ENCODE assay signal across 21 cellular contexts in genomic region chr4:182091128-182091527, GRCh38.
DNase-seq lines count a peak whose midpoint lies in the region; ATAC-seq, FAIRE-seq and TF ChIP-seq lines count a peak whose summit lies in the region.
"Had no signal": no experiment of that assay in that cellular context is flagged by ENCODE, and none has a peak within 500 bp of the region (broad histone marks: within the 10 kb centered on the region; RNA-seq: fewer than 3 reads in every experiment).

No MANE protein-coding gene starts in this region.

- no peaks in the 10 kb centered on the region for H4K20me1 ChIP-seq in GM23338 (replicated peaks; ENCODE audit: insufficient read depth)

- H3K36me3 ChIP-seq in GM23338 (ENCODE audit: insufficient read depth): no peaks in the 10 kb centered on the region
- H3K36me3 ChIP-seq in brain microvascular endothelial cell (replicated peaks): no peaks in the 10 kb centered on the region
- H3K36me3 ChIP-seq: BE2C had no signal

- H3K4me3 Mint-ChIP-seq in GM23338: no peak overlapping the region
- H3K4me3 Mint-ChIP-seq in WTC11: no peak overlapping the region
- H3K4me3 Mint-ChIP-seq in nephron: no peak overlapping the region
- H3K4me3 Mint-ChIP-seq: CD4-positive, CD25-positive, alpha-beta regulatory T cell; CD8-positive, alpha-beta memory T cell had no signal

- H2AFZ ChIP-seq in GM23338: peak overlapping the region; percentile 58; the same call in 1 of the 2 replicates

- H3K79me2 ChIP-seq in GM23338 (replicated peaks; ENCODE audit: insufficient read depth): no peaks in the 10 kb centered on the region

- H3K27ac Mint-ChIP-seq in GM23338 (no peak overlapping the region), WTC11 (no peak overlapping the region; the same call in 1 of the 2 replicates), nephron (peak overlapping the region in 2 of 3 experiments; percentile 4 to 12)
- H3K27ac Mint-ChIP-seq: CD4-positive, CD25-positive, alpha-beta regulatory T cell; CD8-positive, alpha-beta memory T cell had no signal

- peaks cover 25% of the 10 kb centered on the region for H3K4me1 Mint-ChIP-seq in GM23338
- peaks cover 38% of the 10 kb centered on the region for H3K4me1 Mint-ChIP-seq in WTC11
- peaks cover 10% of the 10 kb centered on the region for H3K4me1 Mint-ChIP-seq in nephron
- H3K4me1 Mint-ChIP-seq: CD4-positive, CD25-positive, alpha-beta regulatory T cell; CD8-positive, alpha-beta memory T cell had no signal

- no peak for ATAC-seq in GM23338
- ATAC-seq in WTC11: peak; percentile 52; the same call in 1 of the 2 replicates
- peak; percentile 75 for ATAC-seq in left lobe of liver
- ATAC-seq: GM12878 had no signal

- H3K27me3 ChIP-seq in GM23338 (ENCODE audit: insufficient read depth): no peaks in the 10 kb centered on the region
- H3K27me3 ChIP-seq in brain microvascular endothelial cell (replicated peaks): no peaks in the 10 kb centered on the region
- H3K27me3 ChIP-seq: BE2C had no signal

- no peak for FAIRE-seq in HTR-8/SVneo (lab: Jason Lieb, UNC)
- FAIRE-seq: GM12878, H54 had no signal

- peaks cover 2% of the 10 kb centered on the region for H3K27me3 Mint-ChIP-seq in GM23338 (ENCODE audit: insufficient read depth, low read depth, poor library complexity)
- no peaks in the 10 kb centered on the region for H3K27me3 Mint-ChIP-seq in WTC11 (ENCODE audit: low read depth)
- peaks cover 1% of the 10 kb centered on the region for H3K27me3 Mint-ChIP-seq in nephron (ENCODE audit: low read depth)
- H3K27me3 Mint-ChIP-seq: CD4-positive, CD25-positive, alpha-beta regulatory T cell; CD8-positive, alpha-beta memory T cell had no signal

- H3K4me3 ChIP-seq in GM23338 (no peak overlapping the region), brain microvascular endothelial cell (ENCODE audit: low read depth, low read length) (no peak overlapping the region)
- H3K4me3 ChIP-seq: GM12878 had no signal

- no peaks in the 10 kb centered on the region for H3K9me2 ChIP-seq in GM23338 (ENCODE audit: insufficient read depth)

- in situ Hi-C loops in brain microvascular endothelial cell (cut with HindIII; ENCODE audit: low pct_ligation_motif_present, low sequenced_read_pairs): no loop called here

- no peak for TF ChIP-seq CTCF in GM23338 (conservative IDR thresholded peaks at IDR 0.05; ENCODE audit: low read depth in 2 of 2)
- TF ChIP-seq CTCF in WTC11 (IDR thresholded peaks at IDR 0.05): no peak
- TF ChIP-seq CTCF in nephron (IDR thresholded peaks at IDR 0.05; ENCODE audit: unreplicated experiment in 3 of 3): no peak
- no peak for TF ChIP-seq CTCF in brain microvascular endothelial cell (IDR thresholded peaks at IDR 0.05; ENCODE audit: low read depth, low read length, missing control alignments)

- no peaks in the 10 kb centered on the region for H3K36me3 Mint-ChIP-seq in GM23338 (ENCODE audit: low read depth)
- no peaks in the 10 kb centered on the region for H3K36me3 Mint-ChIP-seq in WTC11
- no peaks in the 10 kb centered on the region for H3K36me3 Mint-ChIP-seq in nephron (ENCODE audit: low read depth)
- H3K36me3 Mint-ChIP-seq: CD4-positive, CD25-positive, alpha-beta regulatory T cell; CD8-positive, alpha-beta memory T cell had no signal

- CTCF ChIA-PET in WTC11 (lab: Charles Lee): interaction anchor here (0.9 kb wide), 1 partner anchor 152 kb away, joined by 3 read pairs; no protein-coding TSS in a partner anchor

- H3K9me3 Mint-ChIP-seq in GM23338 (no peaks in the 10 kb centered on the region; the same call in 2 of the 3 replicates), WTC11 (peaks cover 5% of the 10 kb centered on the region), nephron (peaks cover 4% of the 10 kb centered on the region)

- H3F3A ChIP-seq in GM23338 (replicated peaks; ENCODE audit: low read depth): no peaks in the 10 kb centered on the region

- H3K27ac ChIP-seq in GM23338 (ENCODE audit: low read depth): no peak overlapping the region
- no peak overlapping the region for H3K27ac ChIP-seq in brain microvascular endothelial cell

- H3K4me2 ChIP-seq in GM23338: no peak overlapping the region

- POLR2A ChIA-PET in WTC11 (lab: Charles Lee): no interaction called here

- DNase-seq in GM23338 (ENCODE audit: low spot score): no peak
- no peak for DNase-seq in WTC11 (ENCODE audit: low spot score)
- DNase-seq in left lobe of liver (ENCODE audit: low spot score): no peak
- DNase-seq in AG20443 (ENCODE audit: low spot score): no peak
- no peak for DNase-seq in inferior parietal cortex (ENCODE audit: extremely low spot score)
- no peak for DNase-seq in brain microvascular endothelial cell
- no peak for DNase-seq in HTR-8/SVneo (ENCODE audit: insufficient read length, low spot score)
- DNase-seq: BE2C; C1 segment of cervical spinal cord; CD4-positive, CD25-positive, alpha-beta regulatory T cell; CD8-positive, alpha-beta memory T cell; COR-L47; DMS 273 treated with DMSO at 0.1 percent for 48 hours; DMS53; DND-41; EL; HCEC 1CT; IMR-90 had no signal

- H3K4me1 ChIP-seq in GM23338 (ENCODE audit: insufficient read depth): peaks cover 22% of the 10 kb centered on the region

TF ChIP-seq in GM23338, 12 proteins besides CTCF, POLR2A, EP300 and RAD21 (continues in another document):
- TF ChIP-seq ZNF114 (CRISPR knock-in tag; IDR thresholded peaks at IDR 0.05) (no peak), JUNB (IDR thresholded peaks at IDR 0.05; ENCODE audit: unreplicated experiment) (no peak), POLR2AphosphoS5 (IDR thresholded peaks at IDR 0.05; ENCODE audit: low read depth) (no peak), EZH2phosphoT487 (IDR thresholded peaks at IDR 0.05; ENCODE audit: unreplicated experiment) (no peak), ZNF331 (CRISPR knock-in tag; IDR thresholded peaks at IDR 0.05; ENCODE audit: low read depth) (no peak), NANOG (IDR thresholded peaks at IDR 0.05; ENCODE audit: borderline replicate concordance) (no peak)

TF ChIP-seq in WTC11, 78 proteins besides CTCF, POLR2A, EP300 and RAD21 (continues in another document):
- TF ChIP-seq ZNF317 (CRISPR knock-in tag; IDR thresholded peaks at IDR 0.05; ENCODE audit: borderline replicate concordance, low read depth): no peak
- TF ChIP-seq PRDM15 (CRISPR knock-in tag; IDR thresholded peaks at IDR 0.05): no peak
- TF ChIP-seq MXD4 (CRISPR knock-in tag; IDR thresholded peaks at IDR 0.05; ENCODE audit: borderline replicate concordance): no peak
- TF ChIP-seq RORB (CRISPR knock-in tag; IDR thresholded peaks at IDR 0.05): no peak
- TF ChIP-seq JAZF1 (CRISPR knock-in tag; IDR thresholded peaks at IDR 0.05): no peak
- TF ChIP-seq ZNF219 (CRISPR knock-in tag; IDR thresholded peaks at IDR 0.05; ENCODE audit: borderline replicate concordance): no peak
- no peak for TF ChIP-seq CREM (CRISPR knock-in tag; IDR thresholded peaks at IDR 0.05)
- no peak for TF ChIP-seq ETV6 (CRISPR knock-in tag; IDR thresholded peaks at IDR 0.05)
- TF ChIP-seq ZNF532 (CRISPR knock-in tag; IDR thresholded peaks at IDR 0.05; ENCODE audit: borderline replicate concordance): no peak

Comparison
In these comparisons a context has a peak if more than half of its experiments do, and no peak if none do; other contexts are left out.
1. H3K27ac Mint-ChIP-seq: peak in nephron (2 of 3); none in GM23338 (single experiment) and WTC11 (single experiment).